ENCODE assay signal across 8 cellular contexts in genomic region chr3:69250014-69250413, GRCh38.
A peak's percentile ranks its signal among the peaks of the same experiment; 100 is the strongest.
DNase-seq lines count a peak whose midpoint lies in the region; ATAC-seq, FAIRE-seq and TF ChIP-seq lines count a peak whose summit lies in the region.

No MANE protein-coding gene starts in this region.

- H4K20me1 ChIP-seq in Loucy (ENCODE audit: insufficient read depth, low read length, poor library complexity, severe bottlenecking) (no peaks in the 10 kb centered on the region), smooth muscle cell (ENCODE audit: low read depth) (no peaks in the 10 kb centered on the region)

- H3K79me2 ChIP-seq in Loucy (ENCODE audit: insufficient read depth, low read length) (no peaks in the 10 kb centered on the region), smooth muscle cell (ENCODE audit: low read depth) (no peaks in the 10 kb centered on the region)

- peak; percentile 62 to 65 for DNase-seq in activated T-cell treated with anti-CD3 and anti-CD28 coated beads, Interleukin-2, amount 50 U/mL, for 48 hours
- DNase-seq in hippocampal formation (lab: John Stamatoyannopoulos, UW) (peak; percentile 47 to 57), smooth muscle cell (lab: John Stamatoyannopoulos, UW; ENCODE audit: unreplicated experiment) (no peak), AG08396 (ENCODE audit: low spot score) (no peak), HTR-8/SVneo (ENCODE audit: insufficient read length, low spot score) (no peak)

- TF ChIP-seq CTCF in Loucy (conservative IDR thresholded peaks at IDR 0.05; ENCODE audit: low read length) (no peak), smooth muscle cell (IDR thresholded peaks at IDR 0.05; ENCODE audit: borderline replicate concordance, insufficient read depth, poor library complexity, severe bottlenecking) (no peak)

- H3K4me3 ChIP-seq in Loucy (ENCODE audit: low read length, poor library complexity, severe bottlenecking) (peak overlapping the region; percentile 62), smooth muscle cell (peak overlapping the region; percentile 47)

- peak overlapping the region; percentile 68 for H3K27ac ChIP-seq in smooth muscle cell (ENCODE audit: low read depth)

- ATAC-seq in HG02885 (IDR thresholded peaks at IDR 0.05; ENCODE audit: poor library complexity, unreplicated experiment) (no peak), HG03469 (IDR thresholded peaks at IDR 0.05; ENCODE audit: unreplicated experiment) (no peak)

- H3F3A ChIP-seq in Loucy (ENCODE audit: low read depth): no peaks in the 10 kb centered on the region
- peaks cover 18% of the 10 kb centered on the region for H3F3A ChIP-seq in smooth muscle cell (ENCODE audit: low read depth)

- 17% methylated on average over 8 of the region's 8 CpGs for WGBS in smooth muscle cell (ENCODE audit: low lambda C conversion rate)

- H3K4me2 ChIP-seq in Loucy (ENCODE audit: low read depth, low read length, poor library complexity, severe bottlenecking) (peak overlapping the region; percentile 53), smooth muscle cell (peak overlapping the region; percentile 81)

- H3K27me3 ChIP-seq in Loucy (ENCODE audit: insufficient read depth, low read length, poor library complexity, severe bottlenecking) (no peaks in the 10 kb centered on the region), smooth muscle cell (ENCODE audit: low read depth) (no peaks in the 10 kb centered on the region)

- H3K36me3 ChIP-seq in Loucy (ENCODE audit: insufficient read depth, low read length) (no peaks in the 10 kb centered on the region), smooth muscle cell (ENCODE audit: low read depth) (no peaks in the 10 kb centered on the region)

- no peaks in the 10 kb centered on the region for H3K4me1 ChIP-seq in Loucy (ENCODE audit: insufficient read depth, low read length, poor library complexity, severe bottlenecking)
- peaks cover 33% of the 10 kb centered on the region for H3K4me1 ChIP-seq in smooth muscle cell (ENCODE audit: low read depth)

- H3K9me2 ChIP-seq in Loucy (replicated peaks; ENCODE audit: low read depth, low read length): no peaks in the 10 kb centered on the region

- FAIRE-seq in HTR-8/SVneo (lab: Jason Lieb, UNC): no peak

- H3K9me3 ChIP-seq in Loucy (ENCODE audit: insufficient read depth, low read depth, low read length) (no peaks in the 10 kb centered on the region), smooth muscle cell (replicated peaks; ENCODE audit: low read depth) (no peaks in the 10 kb centered on the region)

- peak overlapping the region; percentile 31 for H3K9ac ChIP-seq in Loucy (ENCODE audit: low read depth, low read length, poor library complexity, severe bottlenecking)
- H3K9ac ChIP-seq in smooth muscle cell (ENCODE audit: low read depth): peak overlapping the region; percentile 21

- H2AFZ ChIP-seq in Loucy (ENCODE audit: low read length): peak overlapping the region; percentile 63
- H2AFZ ChIP-seq in smooth muscle cell (ENCODE audit: low read depth): peak overlapping the region; percentile 60

Comparison
In these comparisons a context has a peak if more than half of its experiments do, and no peak if none do; other contexts are left out.
1. DNase-seq: peak in activated T-cell treated with anti-CD3 and anti-CD28 coated beads, Interleukin-2, amount 50 U/mL, for 48 hours (2 of 2) and hippocampal formation (2 of 2); none in smooth muscle cell (single experiment), AG08396 (single experiment) and HTR-8/SVneo (single experiment).